ENCODE assay signal across 1 cellular context in the genomic region with DNA sequence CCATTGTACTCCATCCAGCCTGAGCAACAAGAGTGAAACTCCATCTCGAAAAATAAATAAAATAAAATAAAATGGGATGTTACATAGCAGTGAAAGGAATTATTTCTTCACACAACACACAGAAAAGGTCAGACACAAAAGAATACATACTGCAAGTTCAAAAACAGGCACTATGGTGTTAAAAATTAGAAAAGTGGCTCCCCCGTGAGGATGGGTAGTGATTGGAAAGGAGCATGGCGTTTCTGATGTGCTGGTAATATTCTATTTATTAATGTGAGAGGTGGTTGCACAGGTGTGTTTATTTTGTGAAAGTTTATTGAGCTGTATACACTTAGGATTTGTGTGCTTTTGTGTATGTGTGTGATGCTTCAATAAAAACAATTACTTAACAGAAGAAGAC.
TF ChIP-seq lines count a peak whose summit lies in the region.

No MANE protein-coding gene starts in this region.

TF ChIP-seq in HCT116, 20 proteins besides CTCF, POLR2A, EP300 and RAD21 (continued from another document):
- no peak for TF ChIP-seq REST (IDR thresholded peaks at IDR 0.05; ENCODE audit: low read depth)
- no peak for TF ChIP-seq POLR2AphosphoS5 (IDR thresholded peaks at IDR 0.05; ENCODE audit: low read depth, low read length)
- no peak for TF ChIP-seq EZH2phosphoT487 (IDR thresholded peaks at IDR 0.05; ENCODE audit: borderline replicate concordance)
- TF ChIP-seq ZFX (IDR thresholded peaks at IDR 0.05), result no peak
- TF ChIP-seq CEBPB (IDR thresholded peaks at IDR 0.05; ENCODE audit: low read depth), result no peak
- TF ChIP-seq FOSL1 (IDR thresholded peaks at IDR 0.05; ENCODE audit: low read depth), result no peak
- no peak for TF ChIP-seq CBX3 (IDR thresholded peaks at IDR 0.05; ENCODE audit: low read depth)
- TF ChIP-seq ELF1 (IDR thresholded peaks at IDR 0.05; ENCODE audit: borderline replicate concordance, low read depth), result no peak
- TF ChIP-seq MAX (IDR thresholded peaks at IDR 0.05), result no peak
- TF ChIP-seq JUND (IDR thresholded peaks at IDR 0.05), result no peak
- no peak for TF ChIP-seq ZBTB33 (IDR thresholded peaks at IDR 0.05; ENCODE audit: extremely low read depth, insufficient replicate concordance, low read length)
- TF ChIP-seq SIN3A (IDR thresholded peaks at IDR 0.05; ENCODE audit: low read depth), result no peak
